ENCODE assay signal across 16 cellular contexts in genomic region chr4:107902715-107903114, GRCh38. TPM values are rescaled to one million over a fixed set of nuclear protein-coding genes. Genes with fewer than 3 reads are reported as not detected.
A peak's percentile ranks its signal among the peaks of the same experiment; 100 is the strongest.
DNase-seq lines count a peak whose midpoint lies in the region; ATAC-seq and TF ChIP-seq lines count a peak whose summit lies in the region.
"Had no signal": no experiment of that assay in that cellular context is flagged by ENCODE, and none has a peak within 500 bp of the region (broad histone marks: within the 10 kb centered on the region; RNA-seq: fewer than 3 reads in every experiment).

No MANE protein-coding gene starts in this region.

- no peaks in the 10 kb centered on the region for H4K20me1 ChIP-seq in OCI-LY7 (ENCODE audit: insufficient read depth, low read length)

- no peak overlapping the region for H3K27ac Mint-ChIP-seq in progenitor cell of endocrine pancreas
- H3K27ac Mint-ChIP-seq: activated naive CD8-positive, alpha-beta T cell treated with anti-CD3 and anti-CD28 coated beads for 36 hours; effector memory CD8-positive, alpha-beta T cell had no signal

- H2AFZ ChIP-seq in OCI-LY7 (ENCODE audit: low read length), result no peak overlapping the region

- H3K4me3 Mint-ChIP-seq in progenitor cell of endocrine pancreas (ENCODE audit: low read depth), result no peak overlapping the region
- H3K4me3 Mint-ChIP-seq: activated naive CD8-positive, alpha-beta T cell treated with anti-CD3 and anti-CD28 coated beads for 36 hours; effector memory CD8-positive, alpha-beta T cell; naive thymus-derived CD8-positive, alpha-beta T cell had no signal

- H3K79me2 ChIP-seq in OCI-LY7 (ENCODE audit: insufficient read depth, low read depth, low read length), result no peaks in the 10 kb centered on the region

- no peaks in the 10 kb centered on the region for H3K9me2 ChIP-seq in OCI-LY7 (ENCODE audit: insufficient read depth, low read length)

- no peaks in the 10 kb centered on the region for H3K4me1 ChIP-seq in OCI-LY7 (ENCODE audit: insufficient read depth, low read length, poor library complexity, severe bottlenecking)
- H3K4me1 ChIP-seq: upper lobe of left lung had no signal

- DNase-seq in progenitor cell of endocrine pancreas (ENCODE audit: low spot score, unreplicated experiment), result no peak
- no peak for DNase-seq in NK-92 treated with Interleukin-12 subunit alpha and Interleukin-12 subunit beta, amount 100 ng/mL, for 24 hours (lab: John Stamatoyannopoulos, UW)
- no peak for DNase-seq in OCI-LY7 (ENCODE audit: low spot score)
- no peak for DNase-seq in D341Med (ENCODE audit: low spot score)
- DNase-seq: activated naive CD8-positive, alpha-beta T cell treated with anti-CD3 and anti-CD28 coated beads for 36 hours; activated T-cell treated with anti-CD3 and anti-CD28 coated beads for 4 hours; effector memory CD8-positive, alpha-beta T cell; naive thymus-derived CD8-positive, alpha-beta T cell; NCI-H510A treated with DMSO at 0.1 percent for 48 hours; retina; stimulated activated CD4-positive, alpha-beta T cell treated with anti-CD3 and anti-CD28 coated beads, Interleukin-1b, Interleukin-23, amount 100 ng/mL, for 48 hours; upper lobe of left lung had no signal

- POLR2A ChIA-PET in OCI-LY7 (lab: Charles Lee), result interaction anchor here (1.4 to 1.6 kb wide), 3 partner anchors 9 to 14 kb away, joined by 4 to 6 read pairs (median 5); no protein-coding TSS in a partner anchor

- H3K4me2 ChIP-seq in OCI-LY7 (ENCODE audit: low read length), result no peak overlapping the region

- H3K9me3 ChIP-seq in OCI-LY7 (ENCODE audit: low read length), result no peaks in the 10 kb centered on the region
- H3K9me3 ChIP-seq: upper lobe of left lung had no signal

- intact Hi-C loops in OCI-LY7 (cut with micrococcal nuclease; ENCODE audit: unreplicated experiment), result no loop called here

- no peaks in the 10 kb centered on the region for H3K27me3 Mint-ChIP-seq in progenitor cell of endocrine pancreas

- TF ChIP-seq CTCF in progenitor cell of endocrine pancreas (IDR thresholded peaks at IDR 0.05; ENCODE audit: unreplicated experiment) (no peak), OCI-LY7 (conservative IDR thresholded peaks at IDR 0.05; ENCODE audit: low read length) (no peak)

- ATAC-seq in GM18861 (IDR thresholded peaks at IDR 0.05; ENCODE audit: unreplicated experiment) (peak; percentile 98), GM21390 (IDR thresholded peaks at IDR 0.05; ENCODE audit: unreplicated experiment) (peak; percentile 73), HG02981 (IDR thresholded peaks at IDR 0.05; ENCODE audit: unreplicated experiment) (peak; percentile 97), HG03571 (IDR thresholded peaks at IDR 0.05; ENCODE audit: unreplicated experiment) (peak; percentile 96)
- ATAC-seq: effector memory CD8-positive, alpha-beta T cell; naive thymus-derived CD8-positive, alpha-beta T cell had no signal

- H3K9me3 Mint-ChIP-seq in progenitor cell of endocrine pancreas (ENCODE audit: low read depth), result peaks cover 4% of the 10 kb centered on the region
- H3K9me3 Mint-ChIP-seq: effector memory CD8-positive, alpha-beta T cell had no signal

- no peak overlapping the region for H3K4me3 ChIP-seq in OCI-LY7 (ENCODE audit: low read depth, low read length, poor library complexity, severe bottlenecking)
- H3K4me3 ChIP-seq: upper lobe of left lung had no signal

- CTCF ChIA-PET in OCI-LY7 (lab: Charles Lee; ENCODE audit: unreplicated experiment), result no interaction called here

- H3K36me3 Mint-ChIP-seq in progenitor cell of endocrine pancreas (ENCODE audit: insufficient read depth), result peaks cover 10% of the 10 kb centered on the region

- H3K36me3 ChIP-seq in OCI-LY7 (ENCODE audit: insufficient read depth, low read length), result no peaks in the 10 kb centered on the region

- H3K27ac ChIP-seq in OCI-LY7 (ENCODE audit: low read depth, low read length, poor library complexity, severe bottlenecking), result no peak overlapping the region
- H3K27ac ChIP-seq: upper lobe of left lung had no signal

- H3K4me1 Mint-ChIP-seq in progenitor cell of endocrine pancreas (ENCODE audit: low read depth), result peaks cover 12% of the 10 kb centered on the region
- H3K4me1 Mint-ChIP-seq: activated naive CD8-positive, alpha-beta T cell treated with anti-CD3 and anti-CD28 coated beads for 36 hours; naive thymus-derived CD8-positive, alpha-beta T cell had no signal

- no TSS peak for BruUV-seq in OCI-LY7 (replicated peaks; lab: Mats Ljungman, UMichigan)

RNA-seq across cellular contexts. Expression of gene CYP2U1, which starts 28.6 kb away (rescaled TPM):
- total RNA-seq in progenitor cell of endocrine pancreas (5.2 and 6.1 TPM in 2 replicates), OCI-LY7 (2022) (11.8 and 14.8 TPM in 2 replicates)
- 5.6 and 7.4 TPM in 2 replicates for total RNA-seq in OCI-LY7 (2014; rRNA removed; shearing (Covaris generic))
